8 cellular contexts compared by ENCODE assay signal in the genomic region with DNA sequence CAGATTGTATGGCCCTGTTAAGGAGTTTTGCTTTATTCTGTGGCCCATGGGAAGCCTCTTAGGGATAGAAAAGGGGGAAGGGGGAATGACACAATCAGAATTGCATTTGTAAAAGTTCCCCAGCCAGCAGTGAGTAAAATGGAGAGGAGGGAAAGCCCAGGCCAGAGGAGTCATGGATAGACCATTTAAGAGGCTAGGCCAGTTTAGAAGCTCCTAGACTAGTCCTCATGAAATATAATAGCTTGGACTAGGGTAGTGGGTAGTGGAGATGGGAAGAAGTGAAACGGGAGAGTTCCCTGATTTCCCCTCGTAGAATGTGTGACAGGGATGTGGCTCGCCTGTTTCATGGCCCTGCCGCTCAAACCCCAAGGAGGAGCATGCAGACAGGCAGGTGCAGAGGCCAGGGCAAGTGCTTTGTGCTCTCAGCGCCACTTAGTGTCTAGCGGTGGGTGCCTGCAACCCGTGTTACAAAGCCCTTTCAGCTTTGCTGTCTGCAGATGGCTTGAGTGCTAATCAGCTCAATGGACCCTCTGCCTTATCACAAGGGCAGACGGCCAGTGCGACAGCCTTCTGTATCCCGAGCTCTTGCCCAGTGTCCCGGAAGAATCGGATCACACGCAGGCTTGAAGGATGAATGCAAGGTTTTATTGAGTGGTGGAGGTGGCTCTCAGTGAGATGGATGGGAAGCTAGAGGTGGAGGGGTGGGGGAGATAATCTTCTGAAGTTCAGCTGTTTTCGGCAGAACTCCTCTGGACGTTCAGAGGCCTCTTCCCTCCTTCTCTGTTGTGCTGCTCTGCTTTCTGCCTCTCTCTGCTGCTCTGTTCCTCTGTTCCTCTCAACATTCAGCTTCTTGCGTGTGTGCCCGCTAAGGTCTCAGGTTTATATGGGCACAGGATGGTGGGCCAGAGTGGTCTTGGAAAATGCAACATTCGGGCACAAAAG.
DNase-seq lines count a peak whose midpoint lies in the region; ATAC-seq and TF ChIP-seq lines count a peak whose summit lies in the region.

No MANE protein-coding gene starts in this region.

- DNase-seq in activated naive CD4-positive, alpha-beta T cell treated with anti-CD3 and anti-CD28 coated beads, Interleukin-2, amount 10 ng/mL, durations not matched to agents 7 days and 5 days: peak; percentile 58
- no peak for DNase-seq in activated naive CD4-positive, alpha-beta T cell treated with anti-CD3 and anti-CD28 coated beads, Interleukin-2, amount 50 U/mL, for 16 hours
- DNase-seq in NCI-H2196 treated with DMSO at 0.1 percent for 48 hours (lab: John Stamatoyannopoulos, UW; ENCODE audit: unreplicated experiment) (peak; percentile 39), neural progenitor cell (ENCODE audit: low spot score) (peak; percentile 91), gastrocnemius medialis (no peak), NCI-H1048 (lab: John Stamatoyannopoulos, UW) (no peak)

- no peak overlapping the region for H3K9ac ChIP-seq in neural progenitor cell

- H3K27ac Mint-ChIP-seq in activated naive CD4-positive, alpha-beta T cell treated with anti-CD3 and anti-CD28 coated beads, Interleukin-2, amount 10 ng/mL, durations not matched to agents 7 days and 5 days: peak overlapping the region; percentile 72
- H3K27ac Mint-ChIP-seq in activated T-helper 17 cell treated with anti-CD3 and anti-CD28 coated beads, Interleukin-2, amount 50 U/mL, for 72 hours: peak overlapping the region; percentile 23
- H3K27ac Mint-ChIP-seq in neural progenitor cell: peak overlapping the region; percentile 70

- peaks cover 3% of the 10 kb centered on the region for H3K9me3 Mint-ChIP-seq in activated naive CD4-positive, alpha-beta T cell treated with anti-CD3 and anti-CD28 coated beads, Interleukin-2, amount 10 ng/mL, durations not matched to agents 7 days and 5 days
- no peaks in the 10 kb centered on the region for H3K9me3 Mint-ChIP-seq in activated T-helper 17 cell treated with anti-CD3 and anti-CD28 coated beads, Interleukin-2, amount 50 U/mL, for 72 hours
- no peaks in the 10 kb centered on the region for H3K9me3 Mint-ChIP-seq in neural progenitor cell

- in situ Hi-C loops in gastrocnemius medialis (cut with MboI; ENCODE audit: low sequenced_read_pairs in 4 of 4): no loop called here

- H3K79me2 ChIP-seq in neural progenitor cell (ENCODE audit: low read depth): no peaks in the 10 kb centered on the region

- peaks cover 9% of the 10 kb centered on the region for H3K36me3 Mint-ChIP-seq in activated naive CD4-positive, alpha-beta T cell treated with anti-CD3 and anti-CD28 coated beads, Interleukin-2, amount 10 ng/mL, durations not matched to agents 7 days and 5 days
- H3K36me3 Mint-ChIP-seq in activated T-helper 17 cell treated with anti-CD3 and anti-CD28 coated beads, Interleukin-2, amount 50 U/mL, for 72 hours (ENCODE audit: low read depth): no peaks in the 10 kb centered on the region
- no peaks in the 10 kb centered on the region for H3K36me3 Mint-ChIP-seq in neural progenitor cell

- peak overlapping the region; percentile 39 for H3K4me2 ChIP-seq in neural progenitor cell

- H3K27me3 Mint-ChIP-seq in activated naive CD4-positive, alpha-beta T cell treated with anti-CD3 and anti-CD28 coated beads, Interleukin-2, amount 10 ng/mL, durations not matched to agents 7 days and 5 days: no peaks in the 10 kb centered on the region
- H3K27me3 Mint-ChIP-seq in activated T-helper 17 cell treated with anti-CD3 and anti-CD28 coated beads, Interleukin-2, amount 50 U/mL, for 72 hours: no peaks in the 10 kb centered on the region
- no peaks in the 10 kb centered on the region for H3K27me3 Mint-ChIP-seq in neural progenitor cell (ENCODE audit: insufficient read depth, low read depth)

- H3K4me1 Mint-ChIP-seq in activated naive CD4-positive, alpha-beta T cell treated with anti-CD3 and anti-CD28 coated beads, Interleukin-2, amount 10 ng/mL, durations not matched to agents 7 days and 5 days: peaks cover 32% of the 10 kb centered on the region
- H3K4me1 Mint-ChIP-seq in activated T-helper 17 cell treated with anti-CD3 and anti-CD28 coated beads, Interleukin-2, amount 50 U/mL, for 72 hours: peaks cover 10% of the 10 kb centered on the region
- peaks cover 26% of the 10 kb centered on the region for H3K4me1 Mint-ChIP-seq in neural progenitor cell

- CTCF ChIA-PET in activated naive CD4-positive, alpha-beta T cell treated with anti-CD3 and anti-CD28 coated beads, Interleukin-2, amount 10 ng/mL, durations not matched to agents 7 days and 5 days (lab: Charles Lee): interaction anchor here (0.6 to 2.4 kb wide), 6 partner anchors 8 to 147 kb away, joined by 3 to 20 read pairs (median 4); no protein-coding TSS in a partner anchor

- H3K36me3 ChIP-seq in neural progenitor cell: no peaks in the 10 kb centered on the region
- H3K36me3 ChIP-seq in gastrocnemius medialis: no peaks in the 10 kb centered on the region

- peak; percentile 39 for ATAC-seq in activated T-helper 17 cell treated with anti-CD3 and anti-CD28 coated beads, Interleukin-2, amount 50 U/mL, for 72 hours (replicated peaks)
- ATAC-seq in HG02973 (IDR thresholded peaks at IDR 0.05; ENCODE audit: unreplicated experiment) (no peak), gastrocnemius medialis (no peak)

- H3K4me3 ChIP-seq in neural progenitor cell (no peak overlapping the region), gastrocnemius medialis (no peak overlapping the region)

- no peak overlapping the region for H2AFZ ChIP-seq in neural progenitor cell (replicated peaks)

- no peaks in the 10 kb centered on the region for H4K20me1 ChIP-seq in neural progenitor cell (ENCODE audit: low read depth)

- TF ChIP-seq POLR2A in gastrocnemius medialis (IDR thresholded peaks at IDR 0.05): no peak

- H3K27ac ChIP-seq in neural progenitor cell: no peak overlapping the region
- H3K27ac ChIP-seq in gastrocnemius medialis: no peak overlapping the region

- H3K4me1 ChIP-seq in neural progenitor cell (peaks cover 18% of the 10 kb centered on the region), gastrocnemius medialis (peaks cover 26% of the 10 kb centered on the region in 2 donors)

- TF ChIP-seq CTCF in neural progenitor cell (IDR thresholded peaks at IDR 0.05): peak; percentile 49
- TF ChIP-seq CTCF in gastrocnemius medialis (IDR thresholded peaks at IDR 0.05 in 4 of 5, conservative IDR thresholded peaks at IDR 0.05 in 1 of 5): no peak

- H3K4me3 Mint-ChIP-seq in activated naive CD4-positive, alpha-beta T cell treated with anti-CD3 and anti-CD28 coated beads, Interleukin-2, amount 10 ng/mL, durations not matched to agents 7 days and 5 days: peak overlapping the region; percentile 29
- peak overlapping the region; percentile 4 for H3K4me3 Mint-ChIP-seq in activated T-helper 17 cell treated with anti-CD3 and anti-CD28 coated beads, Interleukin-2, amount 50 U/mL, for 72 hours
- H3K4me3 Mint-ChIP-seq in neural progenitor cell: no peak overlapping the region

- H3F3A ChIP-seq in neural progenitor cell (ENCODE audit: low read depth): peaks cover 5% of the 10 kb centered on the region

- intact Hi-C loops in gastrocnemius medialis (cut with DNase I; ENCODE audit: low total_unique reads): no loop called here

- H3K9me3 ChIP-seq in neural progenitor cell (ENCODE audit: low read depth) (no peaks in the 10 kb centered on the region), gastrocnemius medialis (no peaks in the 10 kb centered on the region)

- H3K27me3 ChIP-seq in neural progenitor cell (no peaks in the 10 kb centered on the region), gastrocnemius medialis (no peaks in the 10 kb centered on the region)

Comparison
In these comparisons a context has a peak if more than half of its experiments do, and no peak if none do; other contexts are left out.
1. DNase-seq: peak in activated naive CD4-positive, alpha-beta T cell treated with anti-CD3 and anti-CD28 coated beads, Interleukin-2, amount 10 ng/mL, durations not matched to agents 7 days and 5 days (single experiment), NCI-H2196 treated with DMSO at 0.1 percent for 48 hours (single experiment) and neural progenitor cell (single experiment); none in activated naive CD4-positive, alpha-beta T cell treated with anti-CD3 and anti-CD28 coated beads, Interleukin-2, amount 50 U/mL, for 16 hours (single experiment), gastrocnemius medialis (0 of 2) and NCI-H1048 (single experiment).
2. Peak in every context shown above with its lines, with median percentiles within 50 percentile points of each other: H3K27ac Mint-ChIP-seq.